In genomic region chr5:6745706-6746217, GRCh38 we compare ENCODE assay signal across 8 cellular contexts. TPM values are rescaled to one million over a fixed set of nuclear protein-coding genes. Genes with fewer than 3 reads are reported as not detected.
DNase-seq lines count a peak whose midpoint lies in the region; ATAC-seq and TF ChIP-seq lines count a peak whose summit lies in the region.

No MANE protein-coding gene starts in this region.

- no peaks in the 10 kb centered on the region for H3K9me3 Mint-ChIP-seq in activated T-helper 1 cell treated with anti-CD3 and anti-CD28 coated beads, Interleukin-12 subunit alpha, Interleukin-12 subunit beta, Interleukin-2, Interleukin-4 antibody, amounts not matched to agents 30 ng/mL and 10 ng/mL and 1 ng/mL, durations not matched to agents 14 hours and 24 hours and 36 hours

- peaks cover 12% of the 10 kb centered on the region for H4K20me1 ChIP-seq in hepatocyte (ENCODE audit: insufficient read depth, poor library complexity, severe bottlenecking)

- DNase-seq in AG08396 (ENCODE audit: low spot score) (peak; percentile 67), GM06990 (ENCODE audit: extremely low read depth, insufficient read length) (no peak), NCI-H2107 treated with DMSO at 0.1 percent for 48 hours (lab: John Stamatoyannopoulos, UW; ENCODE audit: unreplicated experiment) (peak; percentile 68), amniotic stem cell (lab: John Stamatoyannopoulos, UW) (peak; percentile 23), hepatocyte (ENCODE audit: low spot score) (peak; percentile 68), stomach (no peak)
- no peak for DNase-seq in activated T-helper 1 cell treated with anti-CD3 and anti-CD28 coated beads, Interleukin-12 subunit alpha, Interleukin-12 subunit beta, Interleukin-2, Interleukin-4 antibody, amounts not matched to agents 30 ng/mL and 10 ng/mL and 1 ng/mL, durations not matched to agents 14 hours and 24 hours and 36 hours (ENCODE audit: low spot score)

- TF ChIP-seq CTCF in GM06990 (IDR thresholded peaks at IDR 0.05; ENCODE audit: insufficient read depth, low read length, poor library complexity, severe bottlenecking), result peak; percentile 76
- peak; percentile 80 for TF ChIP-seq CTCF in hepatocyte (IDR thresholded peaks at IDR 0.05; ENCODE audit: poor library complexity)
- TF ChIP-seq CTCF in stomach (IDR thresholded peaks at IDR 0.05), result peak in 5 of 7 experiments; percentile 49 to 81 (median 74)

- H3K4me1 ChIP-seq in hepatocyte (ENCODE audit: insufficient read depth) (no peaks in the 10 kb centered on the region), stomach (peaks cover 0 to 10% (median 2%) of the 10 kb centered on the region in 4 donors)

- H3K36me3 Mint-ChIP-seq in activated T-helper 1 cell treated with anti-CD3 and anti-CD28 coated beads, Interleukin-12 subunit alpha, Interleukin-12 subunit beta, Interleukin-2, Interleukin-4 antibody, amounts not matched to agents 30 ng/mL and 10 ng/mL and 1 ng/mL, durations not matched to agents 14 hours and 24 hours and 36 hours (ENCODE audit: low read depth), result peaks cover 34% of the 10 kb centered on the region

- H3K27ac ChIP-seq in hepatocyte, result no peak overlapping the region
- H3K27ac ChIP-seq in stomach, result peak overlapping the region in 2 of 5 donors; percentile 8 to 26

- H3K27me3 ChIP-seq in GM06990 (replicated peaks; ENCODE audit: control insufficient read depth, insufficient read depth, low read length) (no peaks in the 10 kb centered on the region), hepatocyte (no peaks in the 10 kb centered on the region), stomach (no peaks in the 10 kb centered on the region)

- H3K4me3 ChIP-seq in GM06990 (replicated peaks; ENCODE audit: low read depth, low read length), result no peak overlapping the region
- no peak overlapping the region for H3K4me3 ChIP-seq in hepatocyte
- no peak overlapping the region for H3K4me3 ChIP-seq in stomach

- 77% methylated on average over 10 of the region's 10 CpGs for WGBS in hepatocyte (ENCODE audit: low lambda C conversion rate, missing lambda C conversion rate)
- WGBS in stomach, 5 donors, result 63 to 67% (median 66%) methylated on average over 10 of the region's 10 CpGs

- no peak overlapping the region for H3K27ac Mint-ChIP-seq in activated T-helper 1 cell treated with anti-CD3 and anti-CD28 coated beads, Interleukin-12 subunit alpha, Interleukin-12 subunit beta, Interleukin-2, Interleukin-4 antibody, amounts not matched to agents 30 ng/mL and 10 ng/mL and 1 ng/mL, durations not matched to agents 14 hours and 24 hours and 36 hours

- no peak overlapping the region for H3K4me3 Mint-ChIP-seq in activated T-helper 1 cell treated with anti-CD3 and anti-CD28 coated beads, Interleukin-12 subunit alpha, Interleukin-12 subunit beta, Interleukin-2, Interleukin-4 antibody, amounts not matched to agents 30 ng/mL and 10 ng/mL and 1 ng/mL, durations not matched to agents 14 hours and 24 hours and 36 hours

- H3K4me1 Mint-ChIP-seq in activated T-helper 1 cell treated with anti-CD3 and anti-CD28 coated beads, Interleukin-12 subunit alpha, Interleukin-12 subunit beta, Interleukin-2, Interleukin-4 antibody, amounts not matched to agents 30 ng/mL and 10 ng/mL and 1 ng/mL, durations not matched to agents 14 hours and 24 hours and 36 hours (ENCODE audit: low read depth), result no peaks in the 10 kb centered on the region

- H3K79me2 ChIP-seq in hepatocyte, result peaks cover 33% of the 10 kb centered on the region

- H3K27me3 Mint-ChIP-seq in activated T-helper 1 cell treated with anti-CD3 and anti-CD28 coated beads, Interleukin-12 subunit alpha, Interleukin-12 subunit beta, Interleukin-2, Interleukin-4 antibody, amounts not matched to agents 30 ng/mL and 10 ng/mL and 1 ng/mL, durations not matched to agents 14 hours and 24 hours and 36 hours (ENCODE audit: insufficient read depth), result no peaks in the 10 kb centered on the region

- peaks cover 17% of the 10 kb centered on the region for H3K36me3 ChIP-seq in GM06990 (ENCODE audit: control insufficient read depth, insufficient read depth, low read length)
- no peaks in the 10 kb centered on the region for H3K36me3 ChIP-seq in hepatocyte (replicated peaks; ENCODE audit: insufficient read depth, low read depth)
- H3K36me3 ChIP-seq in stomach, result peaks cover 27 to 94% (median 84%) of the 10 kb centered on the region in 4 donors

- H3K4me2 ChIP-seq in hepatocyte, result no peak overlapping the region

- intact Hi-C loops in stomach (cut with DNase I; ENCODE audit: low total_unique reads), result loop anchor here (10.0 kb wide), 1 partner anchor 111 kb away; the partner anchor contains the start of genes NSUN2 and SRD5A1
- intact Hi-C loops in activated T-helper 1 cell treated with anti-CD3 and anti-CD28 coated beads, Interleukin-12 subunit alpha, Interleukin-12 subunit beta, Interleukin-2, Interleukin-4 antibody, amounts not matched to agents 30 ng/mL and 10 ng/mL and 1 ng/mL, durations not matched to agents 14 hours and 24 hours and 36 hours (cut with micrococcal nuclease), result loop anchor here (1.0 to 2.0 kb wide), 4 partner anchors 17 to 367 kb away; partner anchors contain the start of genes MED10, NSUN2, SRD5A1 and TENT4A

- ATAC-seq in HG02763 (IDR thresholded peaks at IDR 0.05; ENCODE audit: unreplicated experiment), result peak; percentile 57

- no peaks in the 10 kb centered on the region for H3K9me2 ChIP-seq in hepatocyte (replicated peaks; ENCODE audit: insufficient read depth)

- no peak overlapping the region for H2AFZ ChIP-seq in hepatocyte

- TF ChIP-seq POLR2A in stomach (IDR thresholded peaks at IDR 0.05), result no peak

- H3K9me3 ChIP-seq in hepatocyte (ENCODE audit: low read depth), result no peaks in the 10 kb centered on the region
- no peaks in the 10 kb centered on the region for H3K9me3 ChIP-seq in stomach

- TF ChIP-seq EP300 in stomach (IDR thresholded peaks at IDR 0.05), result no peak

RNA-seq across cellular contexts. Expression of gene TENT4A, which starts 32.5 kb away (rescaled TPM):
- total RNA-seq in hepatocyte, result 8.7 and 14.1 TPM in 2 replicates
- 6.8 and 7.3 TPM in 2 replicates for polyA plus RNA-seq in hepatocyte
- 10 to 100 TPM; 12.8 to 37.4 (median 27.2) TPM for total RNA-seq in stomach
- polyA plus RNA-seq in stomach, result 1 to 10 TPM; 3.5 to 8.4 (median 4.2) TPM
- total RNA-seq in activated T-helper 1 cell treated with anti-CD3 and anti-CD28 coated beads, Interleukin-12 subunit alpha, Interleukin-12 subunit beta, Interleukin-2, Interleukin-4 antibody, amounts not matched to agents 30 ng/mL and 10 ng/mL and 1 ng/mL, durations not matched to agents 14 hours and 24 hours and 36 hours, result 40.6 and 42.3 TPM in 2 replicates

Comparison
In these comparisons a context has a peak if more than half of its experiments do, and no peak if none do; other contexts are left out.
1. DNase-seq: peak in AG08396 (single experiment), NCI-H2107 treated with DMSO at 0.1 percent for 48 hours (single experiment), amniotic stem cell (single experiment) and hepatocyte (single experiment); none in GM06990 (single experiment), stomach (single experiment) and activated T-helper 1 cell treated with anti-CD3 and anti-CD28 coated beads, Interleukin-12 subunit alpha, Interleukin-12 subunit beta, Interleukin-2, Interleukin-4 antibody, amounts not matched to agents 30 ng/mL and 10 ng/mL and 1 ng/mL, durations not matched to agents 14 hours and 24 hours and 36 hours (single experiment).
2. Peak in every context shown above with its lines, with median percentiles within 50 percentile points of each other: CTCF ChIP-seq.